In the genomic region with DNA sequence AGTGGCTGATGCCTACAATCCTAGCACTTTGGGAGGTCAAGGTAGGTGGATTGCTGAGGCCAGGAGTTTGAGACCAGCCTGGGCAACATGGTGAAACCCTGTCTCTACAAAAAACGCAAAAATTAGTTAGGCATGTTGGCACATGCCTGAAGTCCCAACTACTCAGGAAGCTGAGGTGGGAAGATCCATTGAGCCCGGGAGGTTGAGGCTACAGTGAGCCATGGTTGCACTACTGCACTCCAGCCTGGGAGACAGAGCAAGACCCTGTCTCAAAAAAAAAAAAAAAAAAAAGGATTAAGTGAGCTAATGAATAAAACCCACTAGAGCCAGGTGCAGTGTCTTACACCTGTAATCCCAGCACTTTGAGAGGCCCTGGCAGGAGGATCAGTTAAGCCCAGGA, we compare ENCODE assay signal across 16 cellular contexts.
"Had no signal": no experiment of that assay in that cellular context is flagged by ENCODE, and none has a peak within 500 bp of the region (broad histone marks: within the 10 kb centered on the region; RNA-seq: fewer than 3 reads in every experiment).

No MANE protein-coding gene starts in this region.

- ATAC-seq: activated CD8-positive, alpha-beta T cell treated with anti-CD3 and anti-CD28 coated beads, Interleukin-2, amount 10 ng/mL, durations not matched to agents 7 days and 5 days; activated T-cell treated with anti-CD3 and anti-CD28 coated beads, Interleukin-2, amount 50 U/mL, for 4 hours; stimulated activated naive CD8-positive, alpha-beta T cell treated with anti-CD3 and anti-CD28 coated beads, Interleukin-15, amount 100 ng/mL, for 72 hours had no signal

- H3K27me3 Mint-ChIP-seq: activated CD4-positive, alpha-beta T cell treated with anti-CD3 and anti-CD28 coated beads, Interleukin-2, amount 10 ng/mL, durations not matched to agents 24 days and 14 days; progenitor cell of endocrine pancreas; stimulated activated naive CD8-positive, alpha-beta T cell treated with anti-CD3 and anti-CD28 coated beads, Interleukin-15, amount 100 ng/mL, for 72 hours had no signal

- H3K36me3 Mint-ChIP-seq: immature natural killer cell had no signal

- H3K9me3 Mint-ChIP-seq: activated CD4-positive, alpha-beta T cell treated with anti-CD3 and anti-CD28 coated beads, Interleukin-2, amount 10 ng/mL, durations not matched to agents 24 days and 14 days; activated naive CD4-positive, alpha-beta T cell treated with anti-CD3 and anti-CD28 coated beads for 36 hours; activated T-cell treated with anti-CD3 and anti-CD28 coated beads, Interleukin-2, amount 50 U/mL, for 4 hours; immature natural killer cell; stimulated activated naive CD8-positive, alpha-beta T cell treated with anti-CD3 and anti-CD28 coated beads, Interleukin-15, amount 100 ng/mL, for 72 hours had no signal

- H3K9me3 ChIP-seq: right atrium auricular region, suprapubic skin, transverse colon, vagina had no signal

- H3K36me3 ChIP-seq: right atrium auricular region, suprapubic skin, transverse colon, vagina had no signal

- H3K4me3 ChIP-seq: right atrium auricular region, suprapubic skin, transverse colon, vagina had no signal

- H3K27me3 ChIP-seq: right atrium auricular region, suprapubic skin, transverse colon, vagina had no signal

- FAIRE-seq: endothelial cell of umbilical vein had no signal

- H3K4me3 Mint-ChIP-seq: activated CD4-positive, alpha-beta T cell treated with anti-CD3 and anti-CD28 coated beads, Interleukin-2, amount 10 ng/mL, durations not matched to agents 24 days and 14 days; activated CD8-positive, alpha-beta T cell treated with anti-CD3 and anti-CD28 coated beads, Interleukin-2, amount 10 ng/mL, durations not matched to agents 7 days and 5 days; activated naive CD4-positive, alpha-beta T cell treated with anti-CD3 and anti-CD28 coated beads for 36 hours; activated T-cell treated with anti-CD3 and anti-CD28 coated beads, Interleukin-2, amount 50 U/mL, for 4 hours; stimulated activated naive CD8-positive, alpha-beta T cell treated with anti-CD3 and anti-CD28 coated beads, Interleukin-15, amount 100 ng/mL, for 72 hours had no signal

- H3K27ac Mint-ChIP-seq: progenitor cell of endocrine pancreas had no signal

- H3K27ac ChIP-seq: right atrium auricular region, suprapubic skin, transverse colon, vagina had no signal

- DNase-seq: activated CD4-positive, alpha-beta T cell treated with anti-CD3 and anti-CD28 coated beads, Interleukin-2, amount 10 ng/mL, durations not matched to agents 24 days and 14 days; activated CD8-positive, alpha-beta T cell treated with anti-CD3 and anti-CD28 coated beads, Interleukin-2, amount 10 ng/mL, durations not matched to agents 7 days and 5 days; activated naive CD4-positive, alpha-beta T cell treated with anti-CD3 and anti-CD28 coated beads for 36 hours; activated T-cell treated with anti-CD3 and anti-CD28 coated beads, Interleukin-2, amount 50 U/mL, for 4 hours; aorta; effector CD4-positive, alpha-beta T cell; immature natural killer cell; stimulated activated CD4-positive, alpha-beta T cell treated with anti-CD3 and anti-CD28 coated beads, Interleukin-12 subunit alpha, Interleukin-12 subunit beta, amount 100 ng/mL, for 4 hours; stimulated activated naive CD8-positive, alpha-beta T cell treated with anti-CD3 and anti-CD28 coated beads, Interleukin-15, amount 100 ng/mL, for 72 hours; T1000; transverse colon had no signal
